In genomic region chr16:23521965-23522364, GRCh38 we compare ENCODE assay signal across 26 cellular contexts.
"Had no signal": no experiment of that assay in that cellular context is flagged by ENCODE, and none has a peak within 500 bp of the region (broad histone marks: within the 10 kb centered on the region; RNA-seq: fewer than 3 reads in every experiment).

No MANE protein-coding gene starts in this region.

- H3K4me1 ChIP-seq: adrenal gland, breast epithelium had no signal

- H3K27me3 ChIP-seq: adrenal gland, breast epithelium had no signal

- H3K9me3 Mint-ChIP-seq: activated CD4-positive, alpha-beta memory T cell treated with anti-CD3 and anti-CD28 coated beads, Interleukin-2, amount 10 ng/mL, durations not matched to agents 7 days and 5 days; activated naive CD8-positive, alpha-beta T cell treated with anti-CD3 and anti-CD28 coated beads, Interleukin-2, amount 10 ng/mL, durations not matched to agents 7 days and 5 days; activated T-helper 17 cell treated with anti-CD3 and anti-CD28 coated beads, Interleukin-2, amount 50 U/mL, for 72 hours had no signal

- H3K36me3 ChIP-seq: breast epithelium had no signal

- H3K4me3 ChIP-seq: adrenal gland, breast epithelium had no signal

- H3K4me3 Mint-ChIP-seq: activated CD4-positive, alpha-beta memory T cell treated with anti-CD3 and anti-CD28 coated beads, Interleukin-2, amount 10 ng/mL, durations not matched to agents 7 days and 5 days; activated CD4-positive, alpha-beta T cell treated with anti-CD3 and anti-CD28 coated beads for 36 hours; activated naive CD8-positive, alpha-beta T cell treated with anti-CD3 and anti-CD28 coated beads, Interleukin-2, amount 10 ng/mL, durations not matched to agents 7 days and 5 days; activated T-helper 17 cell treated with anti-CD3 and anti-CD28 coated beads, Interleukin-2, amount 50 U/mL, for 72 hours had no signal

- H3K27ac Mint-ChIP-seq: activated CD4-positive, alpha-beta memory T cell treated with anti-CD3 and anti-CD28 coated beads, Interleukin-2, amount 10 ng/mL, durations not matched to agents 7 days and 5 days; activated CD4-positive, alpha-beta T cell treated with anti-CD3 and anti-CD28 coated beads for 36 hours; activated naive CD8-positive, alpha-beta T cell treated with anti-CD3 and anti-CD28 coated beads, Interleukin-2, amount 10 ng/mL, durations not matched to agents 7 days and 5 days; activated T-helper 17 cell treated with anti-CD3 and anti-CD28 coated beads, Interleukin-2, amount 50 U/mL, for 72 hours had no signal

- ATAC-seq: activated CD4-positive, alpha-beta T cell treated with anti-CD3 and anti-CD28 coated beads for 36 hours; activated T-helper 17 cell treated with anti-CD3 and anti-CD28 coated beads, Interleukin-2, amount 50 U/mL, for 72 hours; PC-3 had no signal

- H3K4me1 Mint-ChIP-seq: activated CD4-positive, alpha-beta T cell treated with anti-CD3 and anti-CD28 coated beads for 36 hours; activated T-helper 17 cell treated with anti-CD3 and anti-CD28 coated beads, Interleukin-2, amount 50 U/mL, for 72 hours had no signal

- DNase-seq: activated CD4-positive, alpha-beta memory T cell treated with anti-CD3 and anti-CD28 coated beads, Interleukin-2, amount 10 ng/mL, durations not matched to agents 7 days and 5 days; activated CD4-positive, alpha-beta T cell treated with anti-CD3 and anti-CD28 coated beads for 36 hours; activated CD4-positive, alpha-beta T cell treated with anti-CD3 and anti-CD28 coated beads, Interleukin-2, amount 50 U/mL, for 1 hour; activated gamma-delta T cell; activated naive CD4-positive, alpha-beta T cell treated with anti-CD3 and anti-CD28 coated beads, Interleukin-2, amount 50 U/mL, for 16 hours; activated naive CD8-positive, alpha-beta T cell treated with anti-CD3 and anti-CD28 coated beads, Interleukin-2, amount 10 ng/mL, durations not matched to agents 7 days and 5 days; activated T-cell treated with anti-CD3 and anti-CD28 coated beads for 4 hours; activated T-cell treated with anti-CD3 and anti-CD28 coated beads, Interleukin-2, amount 50 U/mL, for 48 hours; adrenal gland; aorta; caudate nucleus; KG1; NCI-H1092; NCI-H1417 treated with DMSO at 0.1 percent for 48 hours; NCI-H1694; NCI-H2029; NCI-H345; NCI-H510A; NCI-H69; NK-92 treated with Interleukin-12 subunit alpha and Interleukin-12 subunit beta, amount 100 ng/mL, for 24 hours; PC-3; SHP77 treated with DMSO at 0.1 percent for 48 hours; T-helper 1 cell had no signal

- H3K9me3 ChIP-seq: adrenal gland, breast epithelium had no signal

- H3K27me3 Mint-ChIP-seq: activated CD4-positive, alpha-beta memory T cell treated with anti-CD3 and anti-CD28 coated beads, Interleukin-2, amount 10 ng/mL, durations not matched to agents 7 days and 5 days; activated CD4-positive, alpha-beta T cell treated with anti-CD3 and anti-CD28 coated beads for 36 hours; activated naive CD8-positive, alpha-beta T cell treated with anti-CD3 and anti-CD28 coated beads, Interleukin-2, amount 10 ng/mL, durations not matched to agents 7 days and 5 days; activated T-helper 17 cell treated with anti-CD3 and anti-CD28 coated beads, Interleukin-2, amount 50 U/mL, for 72 hours had no signal

- H3K27ac ChIP-seq: adrenal gland, breast epithelium, VCaP had no signal
